8 cellular contexts compared by ENCODE assay signal in genomic region chr2:54574107-54574859, GRCh38.
DNase-seq lines count a peak whose midpoint lies in the region; ATAC-seq and TF ChIP-seq lines count a peak whose summit lies in the region.

No MANE protein-coding gene starts in this region.

- ATAC-seq in sciatic nerve (peak; percentile 52), GM21717 (IDR thresholded peaks at IDR 0.05; ENCODE audit: unreplicated experiment) (no peak)

- intact Hi-C loops in sciatic nerve (cut with DNase I): no loop called here

- H3K4me2 ChIP-seq in KMS-11: peak overlapping the region; percentile 86

- no peak overlapping the region for H2AFZ ChIP-seq in KMS-11 (ENCODE audit: low read depth)

- H3K4me1 ChIP-seq in KMS-11 (ENCODE audit: low read depth, poor library complexity, severe bottlenecking): peaks cover 100% of the 10 kb centered on the region

- H3K36me3 ChIP-seq in KMS-11 (ENCODE audit: insufficient read depth): no peaks in the 10 kb centered on the region

- TF ChIP-seq CTCF in KMS-11 (conservative IDR thresholded peaks at IDR 0.05; ENCODE audit: low read depth, low read length): no peak

- no peaks in the 10 kb centered on the region for H3K27me3 ChIP-seq in KMS-11 (ENCODE audit: insufficient read depth, low read depth)

- no peak overlapping the region for H3K27ac ChIP-seq in KMS-11
- peak overlapping the region; percentile 99 for H3K27ac ChIP-seq in epithelial cell of prostate

- H4K20me1 ChIP-seq in KMS-11 (ENCODE audit: insufficient read depth): peaks cover 4% of the 10 kb centered on the region; the same call in 1 of the 2 replicates

- H3K9ac ChIP-seq in KMS-11: no peak overlapping the region

- peaks cover 95% of the 10 kb centered on the region for H3K79me2 ChIP-seq in KMS-11 (ENCODE audit: insufficient read depth, low read depth)

- H3K4me3 ChIP-seq in KMS-11 (IDR thresholded peaks at IDR 0.05; ENCODE audit: insufficient read depth, low read depth, low read length): no peak overlapping the region

- DNase-seq in stimulated activated CD4-positive, alpha-beta T cell treated with anti-CD3 and anti-CD28 coated beads, Interleukin-15, amount 100 ng/mL, for 24 hours: peak; percentile 65
- no peak for DNase-seq in stimulated activated CD4-positive, alpha-beta T cell treated with anti-CD3 and anti-CD28 coated beads, Interleukin-12 subunit alpha, Interleukin-12 subunit beta, amount 100 ng/mL, for 4 hours
- DNase-seq in activated CD4-positive, CD25-positive, alpha-beta regulatory T cell treated with anti-CD3 and anti-CD28 coated beads, Interleukin-2, amount 50 U/mL, for 72 hours: peak; percentile 58
- DNase-seq in epithelial cell of prostate (ENCODE audit: low read depth, low spot score) (no peak), sciatic nerve (ENCODE audit: low spot score) (no peak), SHP77 treated with DMSO at 0.1 percent for 48 hours (lab: John Stamatoyannopoulos, UW) (no peak)

Comparison
In these comparisons a context has a peak if more than half of its experiments do, and no peak if none do; other contexts are left out.
1. DNase-seq: peak in stimulated activated CD4-positive, alpha-beta T cell treated with anti-CD3 and anti-CD28 coated beads, Interleukin-15, amount 100 ng/mL, for 24 hours (single experiment) and activated CD4-positive, CD25-positive, alpha-beta regulatory T cell treated with anti-CD3 and anti-CD28 coated beads, Interleukin-2, amount 50 U/mL, for 72 hours (single experiment); none in stimulated activated CD4-positive, alpha-beta T cell treated with anti-CD3 and anti-CD28 coated beads, Interleukin-12 subunit alpha, Interleukin-12 subunit beta, amount 100 ng/mL, for 4 hours (single experiment), epithelial cell of prostate (single experiment), sciatic nerve (single experiment) and SHP77 treated with DMSO at 0.1 percent for 48 hours (single experiment).